20 cellular contexts compared by ENCODE assay signal in the genomic region with DNA sequence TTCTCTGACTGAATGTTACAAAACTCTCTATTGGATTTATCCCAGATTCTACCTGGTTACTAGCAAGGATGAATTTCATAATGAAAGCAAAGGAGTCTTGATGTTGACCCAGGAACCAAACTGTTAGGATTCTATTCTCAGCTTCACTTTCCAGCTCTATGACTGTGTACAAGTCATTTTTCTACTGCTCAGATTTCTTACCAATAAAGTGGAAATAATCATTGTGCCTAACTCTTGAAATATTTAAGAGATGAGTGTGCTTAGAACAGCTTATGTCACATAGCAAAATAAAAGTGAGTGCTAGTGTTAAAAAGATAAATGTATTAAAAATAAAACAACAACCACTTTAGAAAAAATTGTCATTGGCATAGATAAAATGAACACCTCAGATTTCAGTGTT. TPM values are rescaled to one million over a fixed set of nuclear protein-coding genes. Genes with fewer than 3 reads are reported as not detected.
DNase-seq lines count a peak whose midpoint lies in the region; FAIRE-seq and TF ChIP-seq lines count a peak whose summit lies in the region.
"Had no signal": no experiment of that assay in that cellular context is flagged by ENCODE, and none has a peak within 500 bp of the region (broad histone marks: within the 10 kb centered on the region; RNA-seq: fewer than 3 reads in every experiment).

No MANE protein-coding gene starts in this region.

- no peaks in the 10 kb centered on the region for H3K27me3 ChIP-seq in small intestine (ENCODE audit: control insufficient read depth in 2 of 2, insufficient read depth in 2 of 2, low read length in 2 of 2)

- H3K4me1 Mint-ChIP-seq in glutamatergic neuron (ENCODE audit: low read depth, unreplicated experiment): peaks cover 20% of the 10 kb centered on the region

- no peaks in the 10 kb centered on the region for H3K9me3 ChIP-seq in small intestine (ENCODE audit: control insufficient read depth, low read depth)

- H3K4me1 ChIP-seq in small intestine (ENCODE audit: control insufficient read depth in 2 of 2, insufficient read depth in 1 of 2, low read depth in 1 of 2, low read length in 1 of 2): no peaks in the 10 kb centered on the region

- H3K27ac Mint-ChIP-seq in glutamatergic neuron (ENCODE audit: unreplicated experiment): peak overlapping the region; percentile 46

- no peak overlapping the region for H3K4me3 Mint-ChIP-seq in glutamatergic neuron (ENCODE audit: unreplicated experiment)

- peak; percentile 59 for FAIRE-seq in small intestine (lab: Jason Lieb, UNC)
- FAIRE-seq in GM19239 (lab: Jason Lieb, UNC): no peak
- FAIRE-seq: K562 had no signal

- no peak overlapping the region for H3K4me3 ChIP-seq in astrocyte of the spinal cord (ENCODE audit: low read depth, low read length)
- no peak overlapping the region for H3K4me3 ChIP-seq in small intestine (ENCODE audit: low read depth in 1 of 2, low read length in 2 of 2)
- H3K4me3 ChIP-seq: K562, PC-9 had no signal

- H3K27me3 Mint-ChIP-seq in glutamatergic neuron (ENCODE audit: unreplicated experiment): no peaks in the 10 kb centered on the region

- H3K27ac ChIP-seq in small intestine (ENCODE audit: low read depth in 1 of 2, low read length in 1 of 2): no peak overlapping the region
- H3K27ac ChIP-seq: PC-9, RWPE1 had no signal

- no peaks in the 10 kb centered on the region for H3K9me3 Mint-ChIP-seq in glutamatergic neuron (ENCODE audit: unreplicated experiment)

- no peaks in the 10 kb centered on the region for H3K36me3 Mint-ChIP-seq in glutamatergic neuron (ENCODE audit: unreplicated experiment)

- no peaks in the 10 kb centered on the region for H3K36me3 ChIP-seq in small intestine (ENCODE audit: control insufficient read depth in 2 of 2, insufficient read depth in 2 of 2, low read length in 2 of 2)

- in situ Hi-C loops in astrocyte of the spinal cord (cut with HindIII; ENCODE audit: low sequenced_read_pairs): no loop called here

- DNase-seq in HCEC 1CT (peak; percentile 23), astrocyte of the spinal cord (ENCODE audit: low read depth, low spot score) (peak; percentile 36), glutamatergic neuron (no peak), small intestine (no peak), GM19239 (ENCODE audit: insufficient read length, low spot score) (no peak), NCI-H2107 treated with DMSO at 0.1 percent for 48 hours (lab: John Stamatoyannopoulos, UW; ENCODE audit: unreplicated experiment) (no peak), DMS 273 treated with DMSO at 0.1 percent for 48 hours (lab: John Stamatoyannopoulos, UW) (no peak)
- DNase-seq: C1 segment of cervical spinal cord, DMS79 treated with DMSO at 0.1 percent for 48 hours, GDM1, GOT3, NCI-H1105 treated with DMSO at 0.1 percent for 48 hours, NCI-H1694 treated with DMSO at 0.1 percent for 48 hours, NCI-H2107, NCI-H226, NCI-H524 treated with DMSO at 0.1 percent for 48 hours, PC-9, SIG-M5 had no signal

- no peak for TF ChIP-seq CTCF in astrocyte of the spinal cord (IDR thresholded peaks at IDR 0.05; ENCODE audit: low read depth, low read length)
- no peak for TF ChIP-seq CTCF in glutamatergic neuron (IDR thresholded peaks at IDR 0.05; ENCODE audit: partially characterized antibody, unreplicated experiment)

RNA-seq across cellular contexts. Expression of a gene that starts 45.6 kb away (rescaled TPM):
- total RNA-seq in glutamatergic neuron (ENCODE audit: unreplicated experiment): 108 TPM
- polyA plus RNA-seq in small intestine: under 1 TPM in 1 of 3 donors, not detected in 2; 0.03 TPM
- total RNA-seq: K562, PC-9 had no signal

Comparison
In these comparisons a context has a peak if more than half of its experiments do, and no peak if none do; other contexts are left out.
1. DNase-seq: peak in HCEC 1CT (single experiment) and astrocyte of the spinal cord (single experiment); none in glutamatergic neuron (single experiment), small intestine (single experiment), GM19239 (single experiment), NCI-H2107 treated with DMSO at 0.1 percent for 48 hours (single experiment) and DMS 273 treated with DMSO at 0.1 percent for 48 hours (single experiment).